1 cellular context compared by ENCODE assay signal in the genomic region with DNA sequence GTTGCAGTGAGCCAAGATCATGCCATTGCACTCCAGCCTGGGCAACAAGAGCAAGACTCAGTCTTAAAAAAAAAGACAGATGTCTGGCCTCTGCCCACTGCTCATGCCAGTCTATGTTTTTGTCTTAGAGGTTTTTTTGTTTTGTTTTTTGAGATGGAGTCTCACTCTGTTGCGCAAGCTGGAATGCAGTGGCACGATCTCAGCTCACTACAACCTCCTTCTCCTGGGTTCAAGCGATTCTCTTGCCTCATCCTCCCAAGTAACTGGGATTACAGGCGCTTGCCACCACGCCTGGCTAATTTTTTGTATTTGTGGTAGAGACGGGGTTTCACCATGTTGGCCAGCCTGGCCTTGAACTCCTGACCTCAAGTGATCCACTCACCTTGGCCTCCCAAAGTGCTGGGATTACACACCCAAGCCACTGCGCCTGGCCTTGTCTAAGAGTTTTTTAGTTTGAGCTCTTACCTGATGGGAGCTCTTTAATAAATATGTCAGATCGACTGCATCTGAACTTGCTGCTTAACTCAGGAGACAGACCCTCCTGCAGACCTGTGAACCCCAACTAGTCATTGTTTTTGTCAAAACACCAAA.
TF ChIP-seq lines count a peak whose summit lies in the region.

No MANE protein-coding gene starts in this region.

TF ChIP-seq in H1, 55 proteins besides CTCF, POLR2A, EP300 and RAD21:
- TF ChIP-seq CEBPB (IDR thresholded peaks at IDR 0.05; ENCODE audit: low read depth, low read length) = 0 out of 2 replicates have a peak, but pooled peaks have one; percentile 28
TF ChIP-seq in H1: peak in this region for 1; not testable (repeated sequence) for 54.
